ENCODE assay signal across 18 cellular contexts in genomic region chr1:157833155-157833554, GRCh38. TPM values are rescaled to one million over a fixed set of nuclear protein-coding genes. Genes with fewer than 3 reads are reported as not detected.
"Had no signal": no experiment of that assay in that cellular context is flagged by ENCODE, and none has a peak within 500 bp of the region (broad histone marks: within the 10 kb centered on the region; RNA-seq: fewer than 3 reads in every experiment).

No MANE protein-coding gene starts in this region.

- H3K4me1 ChIP-seq: esophagus squamous epithelium, suprapubic skin had no signal

- H3K4me1 Mint-ChIP-seq: activated CD4-positive, alpha-beta memory T cell treated with anti-CD3 and anti-CD28 coated beads, Interleukin-2, amount 10 ng/mL, durations not matched to agents 7 days and 5 days; activated CD4-positive, alpha-beta T cell treated with anti-CD3 and anti-CD28 coated beads for 36 hours had no signal

- H3K4me3 Mint-ChIP-seq: activated CD4-positive, alpha-beta memory T cell treated with anti-CD3 and anti-CD28 coated beads, Interleukin-2, amount 10 ng/mL, durations not matched to agents 7 days and 5 days; activated CD4-positive, alpha-beta T cell treated with anti-CD3 and anti-CD28 coated beads for 36 hours; activated T-helper 1 cell treated with anti-CD3 and anti-CD28 coated beads, Interleukin-12 subunit alpha, Interleukin-12 subunit beta, Interleukin-2, Interleukin-4 antibody, amounts not matched to agents 30 ng/mL and 10 ng/mL and 1 ng/mL, durations not matched to agents 14 hours and 24 hours and 36 hours; type B pancreatic cell had no signal

- H3K27me3 ChIP-seq: esophagus squamous epithelium, suprapubic skin had no signal

- H3K9me3 Mint-ChIP-seq: activated CD4-positive, alpha-beta memory T cell treated with anti-CD3 and anti-CD28 coated beads, Interleukin-2, amount 10 ng/mL, durations not matched to agents 7 days and 5 days; activated T-helper 1 cell treated with anti-CD3 and anti-CD28 coated beads, Interleukin-12 subunit alpha, Interleukin-12 subunit beta, Interleukin-2, Interleukin-4 antibody, amounts not matched to agents 30 ng/mL and 10 ng/mL and 1 ng/mL, durations not matched to agents 14 hours and 24 hours and 36 hours; type B pancreatic cell had no signal

- H3K36me3 ChIP-seq: esophagus squamous epithelium, spleen, suprapubic skin had no signal

- H3K27ac Mint-ChIP-seq: activated CD4-positive, alpha-beta memory T cell treated with anti-CD3 and anti-CD28 coated beads, Interleukin-2, amount 10 ng/mL, durations not matched to agents 7 days and 5 days; activated CD4-positive, alpha-beta T cell treated with anti-CD3 and anti-CD28 coated beads for 36 hours; activated T-helper 1 cell treated with anti-CD3 and anti-CD28 coated beads, Interleukin-12 subunit alpha, Interleukin-12 subunit beta, Interleukin-2, Interleukin-4 antibody, amounts not matched to agents 30 ng/mL and 10 ng/mL and 1 ng/mL, durations not matched to agents 14 hours and 24 hours and 36 hours; type B pancreatic cell had no signal

- ATAC-seq: activated CD4-positive, alpha-beta T cell treated with anti-CD3 and anti-CD28 coated beads for 36 hours; left lobe of liver; sciatic nerve had no signal

- H3K9me3 ChIP-seq: esophagus squamous epithelium, spleen, suprapubic skin had no signal

- H3K27ac ChIP-seq: esophagus squamous epithelium, spleen, suprapubic skin, VCaP had no signal

- DNase-seq: activated CD4-positive, alpha-beta memory T cell treated with anti-CD3 and anti-CD28 coated beads, Interleukin-2, amount 10 ng/mL, durations not matched to agents 7 days and 5 days; activated CD4-positive, alpha-beta T cell treated with anti-CD3 and anti-CD28 coated beads for 36 hours; activated naive CD4-positive, alpha-beta T cell; esophagus squamous epithelium; foreskin fibroblast; head of caudate nucleus; spleen; stimulated activated CD4-positive, alpha-beta T cell treated with anti-CD3 and anti-CD28 coated beads, Interleukin-1b, Interleukin-23, amount 100 ng/mL, for 48 hours; stimulated activated naive CD4-positive, alpha-beta T cell treated with Interleukin-2 at 50 U/mL for 16 hours had no signal

- H3K4me3 ChIP-seq: esophagus squamous epithelium, spleen, suprapubic skin had no signal

- H3K36me3 Mint-ChIP-seq: type B pancreatic cell had no signal

RNA-seq across cellular contexts. Expression of gene CD5L, which starts 8.5 kb away (rescaled TPM):
- total RNA-seq: activated CD4-positive, alpha-beta memory T cell treated with anti-CD3 and anti-CD28 coated beads, Interleukin-2, amount 10 ng/mL, durations not matched to agents 7 days and 5 days; activated CD4-positive, alpha-beta T cell treated with anti-CD3 and anti-CD28 coated beads for 36 hours; activated T-helper 1 cell treated with anti-CD3 and anti-CD28 coated beads, Interleukin-12 subunit alpha, Interleukin-12 subunit beta, Interleukin-2, Interleukin-4 antibody, amounts not matched to agents 30 ng/mL and 10 ng/mL and 1 ng/mL, durations not matched to agents 14 hours and 24 hours and 36 hours; cardiac septum; osteocyte; pulmonary artery endothelial cell; suprapubic skin had no signal

RNA-seq across cellular contexts. Expression of gene FCRL1, which starts 13.2 kb away (rescaled TPM):
- total RNA-seq: activated CD4-positive, alpha-beta memory T cell treated with anti-CD3 and anti-CD28 coated beads, Interleukin-2, amount 10 ng/mL, durations not matched to agents 7 days and 5 days; activated CD4-positive, alpha-beta T cell treated with anti-CD3 and anti-CD28 coated beads for 36 hours; activated T-helper 1 cell treated with anti-CD3 and anti-CD28 coated beads, Interleukin-12 subunit alpha, Interleukin-12 subunit beta, Interleukin-2, Interleukin-4 antibody, amounts not matched to agents 30 ng/mL and 10 ng/mL and 1 ng/mL, durations not matched to agents 14 hours and 24 hours and 36 hours; cardiac septum; esophagus squamous epithelium; left lobe of liver; osteocyte; pulmonary artery endothelial cell; suprapubic skin had no signal

RNA-seq across cellular contexts. Expression of gene FCRL2, which starts 56.2 kb away (rescaled TPM):
- total RNA-seq: activated CD4-positive, alpha-beta memory T cell treated with anti-CD3 and anti-CD28 coated beads, Interleukin-2, amount 10 ng/mL, durations not matched to agents 7 days and 5 days; activated CD4-positive, alpha-beta T cell treated with anti-CD3 and anti-CD28 coated beads for 36 hours; activated T-helper 1 cell treated with anti-CD3 and anti-CD28 coated beads, Interleukin-12 subunit alpha, Interleukin-12 subunit beta, Interleukin-2, Interleukin-4 antibody, amounts not matched to agents 30 ng/mL and 10 ng/mL and 1 ng/mL, durations not matched to agents 14 hours and 24 hours and 36 hours; cardiac septum; left lobe of liver; osteocyte; pulmonary artery endothelial cell; suprapubic skin had no signal
